ENCODE assay signal across 12 cellular contexts in the genomic region with DNA sequence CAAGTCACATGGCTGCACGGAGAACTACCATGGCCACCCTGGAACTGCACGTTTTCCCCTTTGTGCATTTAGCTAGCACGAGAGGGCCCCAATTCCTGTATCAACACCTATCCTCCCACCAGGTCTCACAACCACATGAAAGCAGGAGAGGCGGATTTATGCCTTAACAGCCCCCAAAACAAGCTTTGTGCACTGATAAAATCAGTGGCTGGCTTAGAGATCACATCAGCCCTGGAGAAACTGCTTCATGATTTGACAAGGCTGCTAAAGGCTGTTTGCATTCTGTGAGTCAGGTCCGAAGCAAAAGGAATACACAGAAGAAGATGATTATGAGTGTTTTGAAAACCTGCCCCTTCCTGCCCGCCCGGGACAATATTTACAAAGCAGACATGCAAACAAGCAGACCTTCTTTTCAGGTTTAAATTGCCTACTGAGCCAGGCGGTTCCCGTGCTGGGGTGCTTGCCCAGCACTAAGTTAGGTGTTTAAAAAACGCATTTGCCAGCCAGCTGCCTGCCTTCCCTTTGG.
DNase-seq lines count a peak whose midpoint lies in the region; ATAC-seq and TF ChIP-seq lines count a peak whose summit lies in the region.
"Had no signal": no experiment of that assay in that cellular context is flagged by ENCODE, and none has a peak within 500 bp of the region (broad histone marks: within the 10 kb centered on the region; RNA-seq: fewer than 3 reads in every experiment).

No MANE protein-coding gene starts in this region.

- H3K4me3 Mint-ChIP-seq in activated naive CD4-positive, alpha-beta T cell treated with anti-CD3 and anti-CD28 coated beads, Interleukin-2, amount 10 ng/mL, durations not matched to agents 7 days and 5 days = no peak overlapping the region
- H3K4me3 Mint-ChIP-seq: natural killer cell had no signal

- TF ChIP-seq POLR2A in GM18505 (IDR thresholded peaks at IDR 0.05; ENCODE audit: borderline replicate concordance, extremely low read depth, insufficient read depth, insufficient read length) = no peak

- CTCF ChIA-PET in activated naive CD4-positive, alpha-beta T cell treated with anti-CD3 and anti-CD28 coated beads, Interleukin-2, amount 10 ng/mL, durations not matched to agents 7 days and 5 days (lab: Charles Lee) = interaction anchor here (1.2 to 1.3 kb wide), 4 partner anchors 8 to 29 kb away, joined by 3 to 7 read pairs (median 4); a partner anchor contains a TSS

- peak overlapping the region; percentile 35 for H3K27ac Mint-ChIP-seq in activated naive CD4-positive, alpha-beta T cell treated with anti-CD3 and anti-CD28 coated beads, Interleukin-2, amount 10 ng/mL, durations not matched to agents 7 days and 5 days
- H3K27ac Mint-ChIP-seq: natural killer cell had no signal

- peaks cover 32% of the 10 kb centered on the region for H3K4me1 Mint-ChIP-seq in activated naive CD4-positive, alpha-beta T cell treated with anti-CD3 and anti-CD28 coated beads, Interleukin-2, amount 10 ng/mL, durations not matched to agents 7 days and 5 days
- H3K4me1 Mint-ChIP-seq: natural killer cell had no signal

- ATAC-seq in GM18505 (IDR thresholded peaks at IDR 0.05; ENCODE audit: unreplicated experiment) = no peak
- ATAC-seq: natural killer cell had no signal

- H3K9me3 Mint-ChIP-seq in activated naive CD4-positive, alpha-beta T cell treated with anti-CD3 and anti-CD28 coated beads, Interleukin-2, amount 10 ng/mL, durations not matched to agents 7 days and 5 days = no peaks in the 10 kb centered on the region
- H3K9me3 Mint-ChIP-seq: natural killer cell had no signal

- DNase-seq in activated T-cell treated with anti-CD3 and anti-CD28 coated beads for 24 hours (ENCODE audit: low read depth) (peak; percentile 26), NCI-H345 (lab: John Stamatoyannopoulos, UW) (peak; percentile 66), RKO (ENCODE audit: low spot score) (no peak), superior temporal gyrus (ENCODE audit: extremely low spot score) (no peak)
- DNase-seq in activated T-cell treated with anti-CD3 and anti-CD28 coated beads, Interleukin-2, amount 50 U/mL, for 1 hour = no peak
- peak; percentile 23 for DNase-seq in activated naive CD4-positive, alpha-beta T cell treated with anti-CD3 and anti-CD28 coated beads, Interleukin-2, amount 10 ng/mL, durations not matched to agents 7 days and 5 days
- peak; percentile 25 to 32 for DNase-seq in stimulated activated CD4-positive, alpha-beta T cell treated with anti-CD3 and anti-CD28 coated beads, Interleukin-2, amount 100 ng/mL, for 24 hours
- DNase-seq: anterior cingulate cortex, natural killer cell, substantia nigra, WERI-Rb-1 had no signal

- peaks cover 3% of the 10 kb centered on the region for H3K27me3 Mint-ChIP-seq in activated naive CD4-positive, alpha-beta T cell treated with anti-CD3 and anti-CD28 coated beads, Interleukin-2, amount 10 ng/mL, durations not matched to agents 7 days and 5 days

- H3K36me3 Mint-ChIP-seq in activated naive CD4-positive, alpha-beta T cell treated with anti-CD3 and anti-CD28 coated beads, Interleukin-2, amount 10 ng/mL, durations not matched to agents 7 days and 5 days = no peaks in the 10 kb centered on the region
- H3K36me3 Mint-ChIP-seq: natural killer cell had no signal

Comparison
In these comparisons a context has a peak if more than half of its experiments do, and no peak if none do; other contexts are left out.
1. DNase-seq: peak in activated T-cell treated with anti-CD3 and anti-CD28 coated beads for 24 hours (single experiment), NCI-H345 (single experiment), activated naive CD4-positive, alpha-beta T cell treated with anti-CD3 and anti-CD28 coated beads, Interleukin-2, amount 10 ng/mL, durations not matched to agents 7 days and 5 days (single experiment) and stimulated activated CD4-positive, alpha-beta T cell treated with anti-CD3 and anti-CD28 coated beads, Interleukin-2, amount 100 ng/mL, for 24 hours (2 of 2); none in activated T-cell treated with anti-CD3 and anti-CD28 coated beads, Interleukin-2, amount 50 U/mL, for 1 hour (single experiment), RKO (single experiment) and superior temporal gyrus (single experiment).